ENCODE assay signal across 8 cellular contexts in the genomic region with DNA sequence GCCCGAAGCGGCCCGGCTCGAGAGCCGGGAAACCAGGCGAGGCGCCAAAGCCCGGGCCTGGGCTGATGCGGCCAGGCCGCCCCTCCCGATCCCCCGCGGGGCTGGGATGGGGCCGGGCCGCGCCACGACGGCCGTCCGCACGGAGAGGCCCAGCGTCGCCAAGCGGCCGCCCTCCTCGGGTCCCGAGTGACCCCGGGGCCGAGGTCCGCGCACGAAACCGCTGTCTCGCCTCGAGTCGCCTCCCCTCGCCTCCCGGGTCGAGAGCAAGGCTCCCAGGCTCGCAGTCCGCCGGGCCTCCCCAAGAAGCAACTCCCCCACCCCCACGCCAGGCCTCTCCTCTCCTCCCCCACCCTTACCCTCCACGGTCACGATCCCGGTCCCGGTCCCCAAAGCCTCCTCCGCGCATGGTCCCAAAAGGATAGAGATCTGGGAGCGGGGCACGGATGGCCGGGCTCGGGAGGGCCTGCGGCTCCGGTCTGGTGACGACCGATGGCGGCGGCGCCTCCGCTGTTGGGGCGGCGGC. TPM values are rescaled to one million over a fixed set of nuclear protein-coding genes. Genes with fewer than 3 reads are reported as not detected.
DNase-seq lines count a peak whose midpoint lies in the region; ATAC-seq and TF ChIP-seq lines count a peak whose summit lies in the region.

No MANE protein-coding gene starts in this region.

- H3K4me3 ChIP-seq in AG09309 (ENCODE audit: control insufficient read depth, low read depth, low read length): peak overlapping the region; percentile 58
- peak overlapping the region; percentile 99 for H3K4me3 ChIP-seq in SJCRH30
- H3K4me3 ChIP-seq in ascending aorta: peak overlapping the region; percentile 77 to 96
- H3K4me3 ChIP-seq in retinal pigment epithelial cell (ENCODE audit: low read length): peak overlapping the region; percentile 96

- H3K27me3 ChIP-seq in SJCRH30: no peaks in the 10 kb centered on the region
- H3K27me3 ChIP-seq in ascending aorta: no peaks in the 10 kb centered on the region

- H3K9me3 ChIP-seq in SJCRH30 (replicated peaks) (no peaks in the 10 kb centered on the region), ascending aorta (no peaks in the 10 kb centered on the region)

- peaks cover 2% of the 10 kb centered on the region; the same call in 1 of the 2 replicates for H3K4me1 ChIP-seq in SJCRH30
- H3K4me1 ChIP-seq in ascending aorta: peaks cover 3 to 29% of the 10 kb centered on the region in 2 donors

- ATAC-seq in GM18520 (IDR thresholded peaks at IDR 0.05; ENCODE audit: unreplicated experiment) (peak; percentile 9), HG03135 (IDR thresholded peaks at IDR 0.05; ENCODE audit: unreplicated experiment) (peak; percentile 24)

- intact Hi-C loops in ascending aorta (cut with DNase I): loop anchor here (1.0 to 10.0 kb wide), 6 partner anchors 37 to 448 kb away; partner anchors contain the start of genes CSNK1E, DMC1, GTPBP1 and JOSD1

- H3K27ac ChIP-seq in SJCRH30: peak overlapping the region; percentile 99
- H3K27ac ChIP-seq in ascending aorta: peak overlapping the region; percentile 100

- peaks cover 42% of the 10 kb centered on the region for H3K36me3 ChIP-seq in SJCRH30
- H3K36me3 ChIP-seq in ascending aorta: peaks cover 8 to 18% of the 10 kb centered on the region in 2 donors

- DNase-seq in AG09309 (ENCODE audit: low read depth) (no peak), SJCRH30 (peak; percentile 36 to 47), ascending aorta (ENCODE audit: low spot score in 2 of 2) (peak in 1 of 2 donors; percentile 83), hepatic stellate cell (ENCODE audit: low spot score) (peak; percentile 68), retinal pigment epithelial cell (ENCODE audit: low read depth) (no peak), GM19240 (ENCODE audit: insufficient read length, low spot score) (no peak)

- no peak for TF ChIP-seq CTCF in AG09309 (IDR thresholded peaks at IDR 0.05; ENCODE audit: control insufficient read depth, insufficient read depth, low read depth, low read length, missing control alignments)
- no peak for TF ChIP-seq CTCF in ascending aorta (IDR thresholded peaks at IDR 0.05)
- TF ChIP-seq CTCF in retinal pigment epithelial cell (conservative IDR thresholded peaks at IDR 0.05; ENCODE audit: low read depth, low read length): no peak

RNA-seq across cellular contexts. Expression of gene DDX17, which starts 0.5 kb away (rescaled TPM):
- total RNA-seq in SJCRH30 (2014; rRNA removed; shearing (Covaris generic)): 302 and 356 TPM in 2 replicates
- 837 TPM for total RNA-seq in ascending aorta

RNA-seq across cellular contexts. Expression of gene KDELR3, which starts 37.8 kb away (rescaled TPM):
- total RNA-seq in SJCRH30 (2014; rRNA removed; shearing (Covaris generic)): 2.2 and 2.3 TPM in 2 replicates
- 11.8 TPM for total RNA-seq in ascending aorta

RNA-seq across cellular contexts. Expression of gene KCNJ4, which starts 50.7 kb away (rescaled TPM):
- total RNA-seq in SJCRH30 (2014; rRNA removed; shearing (Covaris generic)): 0.04 and 0.25 TPM in 2 replicates
- total RNA-seq in ascending aorta: not detected

Comparison
In these comparisons a context has a peak if more than half of its experiments do, and no peak if none do; other contexts are left out.
1. DNase-seq: peak in SJCRH30 (2 of 2) and hepatic stellate cell (single experiment); none in AG09309 (single experiment), retinal pigment epithelial cell (single experiment) and GM19240 (single experiment).
2. Peak in every context shown above with its lines, with median percentiles within 50 percentile points of each other: H3K4me3 ChIP-seq.